In the genomic region with DNA sequence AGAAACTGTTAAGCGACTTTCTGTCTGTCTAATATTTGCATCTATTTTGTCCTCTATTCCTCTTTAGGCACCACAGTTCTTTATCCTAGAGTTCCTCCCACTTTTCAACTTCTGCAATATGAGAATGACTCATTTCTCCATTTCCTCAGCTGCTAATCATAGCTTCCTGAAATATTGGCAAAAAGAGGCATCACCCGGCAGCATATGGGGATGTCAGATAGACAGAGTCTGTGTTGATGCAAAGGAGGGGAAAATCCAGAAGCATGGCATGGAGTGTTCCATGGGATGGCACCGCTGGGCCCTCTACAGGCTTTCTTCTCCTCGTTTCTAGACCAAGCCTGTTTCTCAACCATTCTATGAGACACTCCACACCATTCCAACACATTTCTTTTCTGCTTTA, we compare ENCODE assay signal across 10 cellular contexts.
DNase-seq lines count a peak whose midpoint lies in the region; ATAC-seq, FAIRE-seq and TF ChIP-seq lines count a peak whose summit lies in the region.
"Had no signal": no experiment of that assay in that cellular context is flagged by ENCODE, and none has a peak within 500 bp of the region (broad histone marks: within the 10 kb centered on the region; RNA-seq: fewer than 3 reads in every experiment).

No MANE protein-coding gene starts in this region.

- TF ChIP-seq CTCF in GM12878 (IDR thresholded peaks at IDR 0.05 in 2 of 3, conservative IDR thresholded peaks at IDR 0.05 in 1 of 3; ENCODE audit: control insufficient read depth in 2 of 3, extremely low read depth in 1 of 3, insufficient read depth in 1 of 3, low read depth in 3 of 3, low read length in 3 of 3): no peak
- TF ChIP-seq CTCF in neural cell (IDR thresholded peaks at IDR 0.05; ENCODE audit: poor library complexity, severe bottlenecking): no peak
- TF ChIP-seq CTCF in WTC11 (IDR thresholded peaks at IDR 0.05): no peak

- H3K36me3 Mint-ChIP-seq in WTC11: no peaks in the 10 kb centered on the region

- ATAC-seq in GM12878 (no peak), WTC11 (no peak)

- H3K79me2 ChIP-seq in GM12878 (ENCODE audit: control insufficient read depth, insufficient read depth, low read length) (peaks cover 75% of the 10 kb centered on the region), neural cell (replicated peaks; ENCODE audit: insufficient read depth, low read length) (no peaks in the 10 kb centered on the region)

- H3K4me2 ChIP-seq in GM12878 (ENCODE audit: control insufficient read depth, insufficient read depth) (peak overlapping the region; percentile 56; the same call in 1 of the 2 replicates), neural cell (ENCODE audit: low read length) (no peak overlapping the region)

- BruUV-seq in GM12878 (replicated peaks; lab: Mats Ljungman, UMichigan): no TSS peak

- TF ChIP-seq POLR2A in GM12878 (IDR thresholded peaks at IDR 0.05; ENCODE audit: low read depth, low read length): no peak

- H3K27ac ChIP-seq in GM12878 (ENCODE audit: control insufficient read depth, insufficient read depth) (peak overlapping the region; percentile 30; the same call in 1 of the 2 replicates), neural cell (ENCODE audit: low read length) (peak overlapping the region; percentile 85)
- H3K27ac ChIP-seq: 22Rv1 had no signal

- 35% methylated on average over 4 of the region's 4 CpGs for WGBS in GM12878 (ENCODE audit: insufficient coverage, insufficient replicate concordance, low lambda C conversion rate, missing lambda C conversion rate)

- peaks cover 57% of the 10 kb centered on the region for H3K4me1 ChIP-seq in GM12878 (ENCODE audit: control insufficient read depth, insufficient read depth, low read length)

- no peaks in the 10 kb centered on the region for H3K27me3 ChIP-seq in GM12878 (replicated peaks in 1 of 2; ENCODE audit: control insufficient read depth in 2 of 2, insufficient read depth in 2 of 2, low read length in 1 of 2)
- no peaks in the 10 kb centered on the region for H3K27me3 ChIP-seq in neural cell (ENCODE audit: insufficient read depth, low read depth, low read length)

- RAD21 ChIA-PET in GM12878 (lab: Charles Lee; ENCODE audit: unreplicated experiment): interaction anchor here (0.9 to 1.3 kb wide), 3 partner anchors 9 to 12 kb away, joined by 3 to 5 read pairs (median 3); no protein-coding TSS in a partner anchor

- no peak for TF ChIP-seq RAD21 in GM12878 (IDR thresholded peaks at IDR 0.05; ENCODE audit: insufficient read depth, low read depth, low read length)
- TF ChIP-seq RAD21 in neural cell (conservative IDR thresholded peaks at IDR 0.05): no peak

- in situ Hi-C loops in GM12878 (cut with MboI): no loop called here

- no peaks in the 10 kb centered on the region for H3F3A ChIP-seq in neural cell (ENCODE audit: insufficient read depth, low read length, poor library complexity, severe bottlenecking)

- no peak overlapping the region for H2AFZ ChIP-seq in GM12878 (ENCODE audit: control insufficient read depth, low read depth, low read length)
- H2AFZ ChIP-seq in neural cell (ENCODE audit: low read depth, low read length): no peak overlapping the region

- H3K9me3 ChIP-seq in GM12878 (replicated peaks; ENCODE audit: control insufficient read depth, insufficient read depth, low read length) (no peaks in the 10 kb centered on the region), neural cell (ENCODE audit: low read length) (no peaks in the 10 kb centered on the region)

- H4K20me1 ChIP-seq in GM12878 (ENCODE audit: control insufficient read depth, insufficient read depth): no peaks in the 10 kb centered on the region
- no peaks in the 10 kb centered on the region for H4K20me1 ChIP-seq in neural cell (ENCODE audit: insufficient read depth)

- no peaks in the 10 kb centered on the region for H3K27me3 Mint-ChIP-seq in WTC11 (ENCODE audit: low read depth)

- POLR2A ChIA-PET in GM12878 (lab: Charles Lee): interaction anchor here (1.0 to 1.5 kb wide), 5 partner anchors 10 to 54 kb away, joined by 3 to 5 read pairs (median 4); no protein-coding TSS in a partner anchor
- POLR2A ChIA-PET in WTC11 (lab: Charles Lee): no interaction called here

- H3K27ac Mint-ChIP-seq in WTC11: no peak overlapping the region

- H3K36me3 ChIP-seq in GM12878 (ENCODE audit: control insufficient read depth in 2 of 2, insufficient read depth in 2 of 2, low read length in 1 of 2) (no peaks in the 10 kb centered on the region), neural cell (ENCODE audit: insufficient read depth, low read length) (no peaks in the 10 kb centered on the region)

- H3K9me3 Mint-ChIP-seq in WTC11: no peaks in the 10 kb centered on the region

- no peak overlapping the region for H3K4me3 Mint-ChIP-seq in WTC11

- CTCF ChIA-PET in GM12878 (lab: Yijun Ruan, JAX) (interaction anchor here (1.3 to 2.0 kb wide), 4 partner anchors 8 to 53 kb away, joined by 3 to 7 read pairs (median 6); no protein-coding TSS in a partner anchor), WTC11 (lab: Charles Lee) (no interaction called here)

- H3K9ac ChIP-seq in GM12878 (ENCODE audit: control insufficient read depth, insufficient read depth, low read length) (no peak overlapping the region), neural cell (ENCODE audit: low read length) (peak overlapping the region; percentile 35)

- no peak for FAIRE-seq in GM12878 (lab: Jason Lieb, UNC)
- FAIRE-seq: TTC549 had no signal

- intact Hi-C loops in GM12878 (cut with micrococcal nuclease; ENCODE audit: unreplicated experiment): loop anchor here (5.0 to 10.0 kb wide), 2 partner anchors 328 to 1886 kb away; a partner anchor contains a TSS

- H3K9me2 ChIP-seq in neural cell (ENCODE audit: insufficient read depth, low read length): no peaks in the 10 kb centered on the region

- TF ChIP-seq EP300 in GM12878 (IDR thresholded peaks at IDR 0.05; ENCODE audit: borderline replicate concordance in 1 of 2, control insufficient read depth in 1 of 2, low read depth in 2 of 2, low read length in 2 of 2) (no peak), neural cell (conservative IDR thresholded peaks at IDR 0.05; ENCODE audit: poor library complexity, severe bottlenecking) (no peak)

- DNase-seq in NCI-H82 (lab: John Stamatoyannopoulos, UW): peak; percentile 41
- no peak for DNase-seq in NCI-H82 treated with DMSO at 0.1 percent for 48 hours (lab: John Stamatoyannopoulos, UW; ENCODE audit: unreplicated experiment)
- peak; percentile 80 to 97 for DNase-seq in NOMO-1 (lab: John Stamatoyannopoulos, UW; ENCODE audit: unreplicated experiment in 2 of 2)
- no peak for DNase-seq in GM12878 (ENCODE audit: low read depth, low spot score)
- no peak for DNase-seq in WTC11 (ENCODE audit: low spot score)
- no peak for DNase-seq in RKO (ENCODE audit: low spot score)
- no peak for DNase-seq in inferior parietal cortex (ENCODE audit: extremely low spot score)

- SMC1A ChIA-PET in GM12878 (lab: Charles Lee; ENCODE audit: uncharacterized antibody, unreplicated experiment): interaction anchor here (0.6 to 23.4 kb wide), 10 partner anchors 8 to 94 kb away, joined by 3 to 443 read pairs (median 4); no protein-coding TSS in a partner anchor

- no peak overlapping the region for H3K4me3 ChIP-seq in GM12878
- H3K4me3 ChIP-seq in neural cell (ENCODE audit: low read length): no peak overlapping the region

- H3K4me1 Mint-ChIP-seq in WTC11: peaks cover 14% of the 10 kb centered on the region

TF ChIP-seq in GM12878, 131 proteins besides CTCF, POLR2A, EP300 and RAD21 (continues in another document):
- 0 out of 2 replicates have a peak, but pooled peaks have one; percentile 28 for TF ChIP-seq NFIC (IDR thresholded peaks at IDR 0.05; ENCODE audit: low read depth, low read length)
- TF ChIP-seq CBX5 (IDR thresholded peaks at IDR 0.05; ENCODE audit: low read depth): 0 out of 2 replicates have a peak, but pooled peaks have one; percentile 35
- TF ChIP-seq JUNB (IDR thresholded peaks at IDR 0.05): peak; percentile 63
- TF ChIP-seq IKZF1 (conservative IDR thresholded peaks at IDR 0.05): peak; percentile 48; the same call in 1 of the 2 replicates
- no peak for TF ChIP-seq SIN3A (IDR thresholded peaks at IDR 0.05; ENCODE audit: low read depth, low read length)
- peak; percentile 83 for TF ChIP-seq EED (IDR thresholded peaks at IDR 0.05; ENCODE audit: low read depth)
- no peak for TF ChIP-seq KAT2A (conservative IDR thresholded peaks at IDR 0.05; ENCODE audit: control insufficient read depth, low read depth, low read length)
- 0 out of 2 replicates have a peak, but pooled peaks have one; percentile 25 for TF ChIP-seq RUNX3 (IDR thresholded peaks at IDR 0.05; ENCODE audit: low read length)

TF ChIP-seq in WTC11, 78 proteins besides CTCF, POLR2A, EP300 and RAD21:
- TF ChIP-seq SMAD3 (CRISPR knock-in tag; IDR thresholded peaks at IDR 0.05; ENCODE audit: borderline replicate concordance) (no peak), KAT7 (CRISPR knock-in tag; IDR thresholded peaks at IDR 0.05; ENCODE audit: borderline replicate concordance) (no peak)
- TF ChIP-seq, protein P1, sequence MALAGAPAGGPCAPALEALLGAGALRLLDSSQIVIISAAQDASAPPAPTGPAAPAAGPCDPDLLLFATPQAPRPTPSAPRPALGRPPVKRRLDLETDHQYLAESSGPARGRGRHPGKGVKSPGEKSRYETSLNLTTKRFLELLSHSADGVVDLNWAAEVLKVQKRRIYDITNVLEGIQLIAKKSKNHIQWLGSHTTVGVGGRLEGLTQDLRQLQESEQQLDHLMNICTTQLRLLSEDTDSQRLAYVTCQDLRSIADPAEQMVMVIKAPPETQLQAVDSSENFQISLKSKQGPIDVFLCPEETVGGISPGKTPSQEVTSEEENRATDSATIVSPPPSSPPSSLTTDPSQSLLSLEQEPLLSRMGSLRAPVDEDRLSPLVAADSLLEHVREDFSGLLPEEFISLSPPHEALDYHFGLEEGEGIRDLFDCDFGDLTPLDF (CRISPR knock-in tag; IDR thresholded peaks at IDR 0.05): no peak

Comparison
In these comparisons a context has a peak if more than half of its experiments do, and no peak if none do; other contexts are left out.
1. DNase-seq: peak in NCI-H82 (single experiment) and NOMO-1 (2 of 2); none in NCI-H82 treated with DMSO at 0.1 percent for 48 hours (single experiment), GM12878 (single experiment), WTC11 (single experiment), RKO (single experiment) and inferior parietal cortex (single experiment).